1 cellular context compared by ENCODE assay signal in genomic region chr16:50594332-50595260, GRCh38.
TF ChIP-seq lines count a peak whose summit lies in the region.

No MANE protein-coding gene starts in this region.

TF ChIP-seq in HepG2, 621 proteins besides CTCF, POLR2A, EP300 and RAD21 (continued from another document):
- TF ChIP-seq ARID3A (IDR thresholded peaks at IDR 0.05; ENCODE audit: low read depth, low read length) (no peak), HOXA9 (CRISPR knock-in tag; IDR thresholded peaks at IDR 0.05; ENCODE audit: borderline replicate concordance) (no peak), SNAPC2 (CRISPR knock-in tag; IDR thresholded peaks at IDR 0.05) (no peak), RBM22 (optimal IDR thresholded peaks at IDR 0.05; ENCODE audit: low read length) (peak; percentile 99), HNRNPK (IDR thresholded peaks at IDR 0.05; ENCODE audit: low read depth, low read length, poor library complexity, severe bottlenecking) (no peak), ZNF687 (CRISPR knock-in tag; IDR thresholded peaks at IDR 0.05) (0 out of 2 replicates have a peak, but pooled peaks have one; percentile 10), PCBP2 (optimal IDR thresholded peaks at IDR 0.05; ENCODE audit: low read depth, low read length, poor library complexity, severe bottlenecking) (no peak), ZNF30 (CRISPR knock-in tag; IDR thresholded peaks at IDR 0.05) (no peak), ZNF3 (CRISPR knock-in tag; IDR thresholded peaks at IDR 0.05) (no peak), ZNF556 (CRISPR knock-in tag; IDR thresholded peaks at IDR 0.05; ENCODE audit: borderline replicate concordance) (no peak), AKAP8 (CRISPR knock-in tag; IDR thresholded peaks at IDR 0.05) (peak; percentile 18; the same call in 1 of the 2 replicates), AGO2 (optimal IDR thresholded peaks at IDR 0.05; ENCODE audit: low read depth, low read length) (peak; percentile 96), ZNF737 (CRISPR knock-in tag; IDR thresholded peaks at IDR 0.05; ENCODE audit: borderline replicate concordance) (no peak), REST (IDR thresholded peaks at IDR 0.05; ENCODE audit: borderline replicate concordance in 1 of 2, low read depth in 1 of 2, low read length in 2 of 2) (no peak), ZKSCAN8 (CRISPR knock-in tag; IDR thresholded peaks at IDR 0.05; ENCODE audit: borderline replicate concordance) (no peak), RXRB (CRISPR knock-in tag; IDR thresholded peaks at IDR 0.05; ENCODE audit: borderline replicate concordance) (no peak), SP4 (CRISPR knock-in tag; IDR thresholded peaks at IDR 0.05) (no peak), ZNF616 (CRISPR knock-in tag; IDR thresholded peaks at IDR 0.05; ENCODE audit: low read depth) (no peak), ZNF572 (CRISPR knock-in tag; IDR thresholded peaks at IDR 0.05) (0 out of 2 replicates have a peak, but pooled peaks have one; percentile 64), PHF8 (CRISPR knock-in tag; IDR thresholded peaks at IDR 0.05) (0 out of 2 replicates have a peak, but pooled peaks have one; percentile 4), ZHX2 (IDR thresholded peaks at IDR 0.05; ENCODE audit: low read depth) (no peak), ZHX2 (CRISPR knock-in tag; IDR thresholded peaks at IDR 0.05; ENCODE audit: borderline replicate concordance) (no peak)
